Comparison of ENCODE assay signal across 24 cellular contexts in genomic region chr7:141123522-141123921, GRCh38. TPM values are rescaled to one million over a fixed set of nuclear protein-coding genes. Genes with fewer than 3 reads are reported as not detected.
"Had no signal": no experiment of that assay in that cellular context is flagged by ENCODE, and none has a peak within 500 bp of the region (broad histone marks: within the 10 kb centered on the region; RNA-seq: fewer than 3 reads in every experiment).

No MANE protein-coding gene starts in this region.

- H3K9me3 ChIP-seq: lower lobe of right lung, prostate gland, right atrium auricular region, testis, tibial artery had no signal

- H3K9me3 Mint-ChIP-seq: nephron, type B pancreatic cell had no signal

- H3K4me3 ChIP-seq: dorsolateral prefrontal cortex, lower lobe of right lung, prostate gland, right atrium auricular region, smooth muscle cell, testis, tibial artery had no signal

- H3K4me3 Mint-ChIP-seq: naive B cell, nephron, type B pancreatic cell had no signal

- H3K27me3 ChIP-seq: dorsolateral prefrontal cortex, right atrium auricular region, testis, tibial artery had no signal

- H3K27ac Mint-ChIP-seq: naive B cell, nephron, type B pancreatic cell had no signal

- H3K4me1 Mint-ChIP-seq: naive B cell, nephron had no signal

- H3K36me3 Mint-ChIP-seq: naive B cell, type B pancreatic cell had no signal

- DNase-seq: dorsolateral prefrontal cortex; effector CD4-positive, alpha-beta T cell; hypothalamus; left ventricle myocardium superior; lower lobe of right lung; naive B cell; nucleus accumbens; stimulated activated CD4-positive, alpha-beta T cell treated with anti-CD3 and anti-CD28 coated beads, Interleukin-12 subunit alpha, Interleukin-12 subunit beta, amount 100 ng/mL, for 4 hours; stimulated activated CD4-positive, alpha-beta T cell treated with anti-CD3 and anti-CD28 coated beads, Interleukin-1b, Interleukin-23, amount 100 ng/mL, for 48 hours; stimulated activated CD4-positive, alpha-beta T cell treated with anti-CD3 and anti-CD28 coated beads, Interleukin-4, amount 100 ng/mL, for 1 hour; stimulated activated CD8-positive, alpha-beta memory T cell treated with anti-CD3 and anti-CD28 coated beads, Interleukin-4, amount 100 ng/mL, for 48 hours; stimulated activated naive CD8-positive, alpha-beta T cell treated with anti-CD3 and anti-CD28 coated beads, Interleukin-15, Interleukin-2, amounts not matched to agents 100 U/mL and 50 U/mL, for 24 hours; substantia nigra; testis; tibial artery had no signal

- H3K4me1 ChIP-seq: lower lobe of right lung, prostate gland, right atrium auricular region, testis, tibial artery had no signal

- FAIRE-seq: colon, frontal cortex, keratinocyte had no signal

- ATAC-seq: left ventricle myocardium superior; lower lobe of right lung; sciatic nerve; stimulated activated naive CD8-positive, alpha-beta T cell treated with anti-CD3 and anti-CD28 coated beads, Interleukin-15, Interleukin-2, amounts not matched to agents 100 U/mL and 50 U/mL, for 24 hours had no signal

- H3K36me3 ChIP-seq: lower lobe of right lung, prostate gland, right atrium auricular region, tibial artery had no signal

- H3K27ac ChIP-seq: dorsolateral prefrontal cortex, lower lobe of right lung, prostate gland, right atrium auricular region, testis, tibial artery had no signal

RNA-seq across cellular contexts. Expression of gene TMEM178B, which starts 49.7 kb away (rescaled TPM):
- polyA plus RNA-seq: keratinocyte, smooth muscle cell had no signal
